30 cellular contexts compared by ENCODE assay signal in the genomic region with DNA sequence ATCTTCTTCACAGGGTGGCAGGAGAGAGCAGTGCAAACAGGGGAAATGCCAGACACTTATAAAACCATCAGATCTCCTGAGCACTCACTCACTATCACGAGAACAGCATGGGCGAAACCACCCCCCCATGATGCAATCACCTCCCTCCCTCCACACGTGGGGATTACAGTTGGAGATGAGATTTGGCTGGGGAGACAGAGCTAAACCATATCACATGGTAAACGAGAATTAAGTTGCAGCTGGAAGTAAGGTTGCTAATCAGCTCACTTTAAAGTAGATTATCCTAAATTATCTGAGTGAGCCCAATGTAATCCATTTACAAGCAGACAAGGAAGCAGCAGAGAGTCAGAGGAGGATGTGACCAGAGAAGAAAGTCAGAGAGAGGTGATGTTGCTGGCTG.
DNase-seq lines count a peak whose midpoint lies in the region; ATAC-seq and TF ChIP-seq lines count a peak whose summit lies in the region.
"Had no signal": no experiment of that assay in that cellular context is flagged by ENCODE, and none has a peak within 500 bp of the region (broad histone marks: within the 10 kb centered on the region; RNA-seq: fewer than 3 reads in every experiment).

No MANE protein-coding gene starts in this region.

- H3K9me3 ChIP-seq in esophagus muscularis mucosa: no peaks in the 10 kb centered on the region
- H3K9me3 ChIP-seq: BE2C, heart right ventricle, prostate gland, tibial nerve had no signal

- 68% methylated on average over 4 of the region's 4 CpGs for WGBS in esophagus muscularis mucosa

- H3K36me3 ChIP-seq in esophagus muscularis mucosa: no peaks in the 10 kb centered on the region
- H3K36me3 ChIP-seq: BE2C, heart right ventricle, prostate gland, tibial nerve had no signal

- H3K27me3 ChIP-seq in esophagus muscularis mucosa: no peaks in the 10 kb centered on the region
- H3K27me3 ChIP-seq: heart right ventricle, tibial nerve had no signal

- no peak overlapping the region for H3K4me3 ChIP-seq in esophagus muscularis mucosa
- H3K4me3 ChIP-seq: heart right ventricle, prostate gland, tibial nerve had no signal

- no peak overlapping the region for H3K27ac ChIP-seq in esophagus muscularis mucosa (replicated peaks in 1 of 4)
- H3K27ac ChIP-seq: heart right ventricle, prostate gland, tibial nerve had no signal

- TF ChIP-seq CTCF in esophagus muscularis mucosa (IDR thresholded peaks at IDR 0.05): no peak
- TF ChIP-seq CTCF in omental fat pad (IDR thresholded peaks at IDR 0.05): no peak

- no peak for TF ChIP-seq EP300 in esophagus muscularis mucosa (IDR thresholded peaks at IDR 0.05)

- DNase-seq in D341Med (ENCODE audit: low spot score) (peak; percentile 52), HT1080 (ENCODE audit: low read depth) (peak; percentile 22), OCI-M1 (lab: John Stamatoyannopoulos, UW) (peak; percentile 80), esophagus muscularis mucosa (ENCODE audit: extremely low spot score) (peak; percentile 21), omental fat pad (ENCODE audit: low spot score) (no peak), superior temporal gyrus (ENCODE audit: extremely low spot score) (no peak)
- DNase-seq: activated CD4-positive, alpha-beta memory T cell treated with anti-CD3 and anti-CD28 coated beads for 36 hours; activated CD8-positive, alpha-beta memory T cell treated with anti-CD3 and anti-CD28 coated beads, Interleukin-2, amount 50 U/mL, for 4 hours; activated naive CD4-positive, alpha-beta T cell treated with anti-CD3 and anti-CD28 coated beads for 36 hours; BE2C; CD8-positive, alpha-beta T cell; central memory CD4-positive, alpha-beta T cell; cortex of kidney; DMS153; effector memory CD8-positive, alpha-beta T cell; foreskin melanocyte; H7; heart right ventricle; kidney glomerular epithelial cell; naive thymus-derived CD4-positive, alpha-beta T cell; NCI-H1105 treated with DMSO at 0.1 percent for 48 hours; NCI-H1930; NCI-H510A treated with DMSO at 0.1 percent for 48 hours; stimulated activated CD4-positive, alpha-beta T cell treated with anti-CD3 and anti-CD28 coated beads, Interleukin-4, amount 100 ng/mL, for 24 hours; T-helper 1 cell had no signal

- H3K4me1 ChIP-seq in esophagus muscularis mucosa: peaks cover 0 to 10% (median 9%) of the 10 kb centered on the region in 4 donors
- H3K4me1 ChIP-seq: prostate gland had no signal

- ATAC-seq in omental fat pad (ENCODE audit: low FRiP score) (no peak), HG03095 (IDR thresholded peaks at IDR 0.05; ENCODE audit: unreplicated experiment) (no peak), HG03521 (IDR thresholded peaks at IDR 0.05; ENCODE audit: unreplicated experiment) (no peak)
- ATAC-seq: activated CD4-positive, CD25-positive, alpha-beta regulatory T cell treated with anti-CD3 and anti-CD28 coated beads, Interleukin-2, amount 50 U/mL, for 24 hours; CD8-positive, alpha-beta T cell; effector memory CD8-positive, alpha-beta T cell; heart right ventricle; naive thymus-derived CD4-positive, alpha-beta T cell had no signal

- no peak for TF ChIP-seq POLR2A in esophagus muscularis mucosa (IDR thresholded peaks at IDR 0.05; ENCODE audit: low read depth)

- intact Hi-C loops in esophagus muscularis mucosa (cut with DNase I): loop anchor here (10.0 kb wide), 1 partner anchor 824 kb away; no protein-coding TSS in a partner anchor

Comparison
In these comparisons a context has a peak if more than half of its experiments do, and no peak if none do; other contexts are left out.
1. DNase-seq: peak in D341Med (single experiment), HT1080 (single experiment), OCI-M1 (single experiment) and esophagus muscularis mucosa (single experiment); none in omental fat pad (single experiment) and superior temporal gyrus (single experiment).